In genomic region chr7:96026606-96027005, GRCh38 we compare ENCODE assay signal across 18 cellular contexts.
DNase-seq lines count a peak whose midpoint lies in the region; ATAC-seq, FAIRE-seq and TF ChIP-seq lines count a peak whose summit lies in the region.
"Had no signal": no experiment of that assay in that cellular context is flagged by ENCODE, and none has a peak within 500 bp of the region (broad histone marks: within the 10 kb centered on the region; RNA-seq: fewer than 3 reads in every experiment).

No MANE protein-coding gene starts in this region.

- no peak for TF ChIP-seq CTCF in AG09309 (IDR thresholded peaks at IDR 0.05; ENCODE audit: control insufficient read depth, insufficient read depth, low read depth, low read length, missing control alignments)
- no peak for TF ChIP-seq CTCF in HEK293 (tag by site-specific recombination; IDR thresholded peaks at IDR 0.05)
- TF ChIP-seq CTCF in bronchial epithelial cell (IDR thresholded peaks at IDR 0.05; ENCODE audit: insufficient read depth, low read length, severe bottlenecking) = no peak

- DNase-seq in AG09309 (ENCODE audit: low read depth) = peak; percentile 4
- DNase-seq in bronchial epithelial cell (ENCODE audit: low read depth) = peak; percentile 43
- peak; percentile 2 for DNase-seq in hepatic stellate cell (ENCODE audit: low spot score)
- DNase-seq in NCI-H1436 (lab: John Stamatoyannopoulos, UW) = no peak
- DNase-seq in SKM-1 treated with dmso at 0.1 percent for 144 hours (lab: John Stamatoyannopoulos, UW; ENCODE audit: unreplicated experiment) = no peak
- no peak for DNase-seq in activated CD8-positive, alpha-beta T cell treated with anti-CD3 and anti-CD28 coated beads, Interleukin-2, amount 10 ng/mL, durations not matched to agents 7 days and 5 days
- DNase-seq: CD4-positive, alpha-beta memory T cell; EL; H7; NCI-H146; NCI-H345; NCI-H526 treated with DMSO at 0.1 percent for 48 hours; SHP77 had no signal

- no peaks in the 10 kb centered on the region for H3K36me3 Mint-ChIP-seq in activated CD8-positive, alpha-beta T cell treated with anti-CD3 and anti-CD28 coated beads, Interleukin-2, amount 10 ng/mL, durations not matched to agents 7 days and 5 days (ENCODE audit: low read depth)
- H3K36me3 Mint-ChIP-seq: CD4-positive, alpha-beta memory T cell; IgD-negative memory B cell had no signal

- H3K36me3 ChIP-seq in HEK293 (ENCODE audit: control insufficient read depth in 2 of 2, insufficient read depth in 1 of 2, low read length in 2 of 2) (no peaks in the 10 kb centered on the region), bronchial epithelial cell (ENCODE audit: control insufficient read depth, insufficient read depth, low read length) (no peaks in the 10 kb centered on the region)

- H3K4me1 Mint-ChIP-seq in activated CD8-positive, alpha-beta T cell treated with anti-CD3 and anti-CD28 coated beads, Interleukin-2, amount 10 ng/mL, durations not matched to agents 7 days and 5 days (ENCODE audit: low read depth) = peaks cover 6% of the 10 kb centered on the region
- H3K4me1 Mint-ChIP-seq: B cell; CD4-positive, alpha-beta memory T cell; IgD-negative memory B cell had no signal

- FAIRE-seq in bronchial epithelial cell (lab: Jason Lieb, UNC) = no peak

- no peaks in the 10 kb centered on the region for H3K27me3 ChIP-seq in bronchial epithelial cell (ENCODE audit: control insufficient read depth, insufficient read depth, low read length)

- CTCF ChIA-PET in HEK293 (lab: Yijun Ruan, JAX) = no interaction called here
- CTCF ChIA-PET in activated CD8-positive, alpha-beta T cell treated with anti-CD3 and anti-CD28 coated beads, Interleukin-2, amount 10 ng/mL, durations not matched to agents 7 days and 5 days (lab: Charles Lee) = no interaction called here

- H3K9me3 ChIP-seq in HEK293 (ENCODE audit: control insufficient read depth, insufficient read depth, low read depth, low read length) = no peaks in the 10 kb centered on the region

- no peaks in the 10 kb centered on the region for H3K9me3 Mint-ChIP-seq in activated CD8-positive, alpha-beta T cell treated with anti-CD3 and anti-CD28 coated beads, Interleukin-2, amount 10 ng/mL, durations not matched to agents 7 days and 5 days (ENCODE audit: insufficient read depth)
- H3K9me3 Mint-ChIP-seq: IgD-negative memory B cell had no signal

- H3K4me3 Mint-ChIP-seq in activated CD8-positive, alpha-beta T cell treated with anti-CD3 and anti-CD28 coated beads, Interleukin-2, amount 10 ng/mL, durations not matched to agents 7 days and 5 days = no peak overlapping the region
- H3K4me3 Mint-ChIP-seq: B cell; CD4-positive, alpha-beta memory T cell; IgD-negative memory B cell had no signal

- POLR2A ChIA-PET in HEK293 (lab: Yijun Ruan, JAX) = no interaction called here
- POLR2A ChIA-PET in activated CD8-positive, alpha-beta T cell treated with anti-CD3 and anti-CD28 coated beads, Interleukin-2, amount 10 ng/mL, durations not matched to agents 7 days and 5 days (lab: Charles Lee) = interaction anchor here (0.5 kb wide), 1 partner anchor 23 kb away, joined by 3 read pairs; no protein-coding TSS in a partner anchor

- H3K27me3 Mint-ChIP-seq in activated CD8-positive, alpha-beta T cell treated with anti-CD3 and anti-CD28 coated beads, Interleukin-2, amount 10 ng/mL, durations not matched to agents 7 days and 5 days (ENCODE audit: low read depth) = peaks cover 2% of the 10 kb centered on the region

- H3K4me1 ChIP-seq in HEK293 (ENCODE audit: control insufficient read depth, insufficient read depth, low read length) = no peaks in the 10 kb centered on the region

- H3K27ac Mint-ChIP-seq in activated CD8-positive, alpha-beta T cell treated with anti-CD3 and anti-CD28 coated beads, Interleukin-2, amount 10 ng/mL, durations not matched to agents 7 days and 5 days = no peak overlapping the region
- H3K27ac Mint-ChIP-seq: B cell; CD4-positive, alpha-beta memory T cell had no signal

- H3K4me3 ChIP-seq in AG09309 (ENCODE audit: control insufficient read depth, low read depth, low read length) (no peak overlapping the region), HEK293 (ENCODE audit: low read depth, low read length) (no peak overlapping the region), bronchial epithelial cell (ENCODE audit: low read depth, low read length) (no peak overlapping the region)

- ATAC-seq in GM18873 (IDR thresholded peaks at IDR 0.05; ENCODE audit: low FRiP score, unreplicated experiment) = no peak
- ATAC-seq in activated CD8-positive, alpha-beta T cell treated with anti-CD3 and anti-CD28 coated beads, Interleukin-2, amount 10 ng/mL, durations not matched to agents 7 days and 5 days = no peak
- ATAC-seq: Panc1 had no signal

- H3K27ac ChIP-seq in HEK293 (ENCODE audit: extremely low read depth, low read depth, low read length) = no peak overlapping the region

TF ChIP-seq in HEK293, 187 proteins besides CTCF, POLR2A, EP300 and RAD21:
- peak; percentile 48; the same call in 1 of the 2 replicates for TF ChIP-seq EGR2 (tag by site-specific recombination; IDR thresholded peaks at IDR 0.05; ENCODE audit: low read depth)
- TF ChIP-seq ZFHX2 (tag by site-specific recombination; conservative IDR thresholded peaks at IDR 0.05) = peak; percentile 46
- no peak for TF ChIP-seq ZSCAN23 (tag by site-specific recombination; IDR thresholded peaks at IDR 0.05)

Comparison
In these comparisons a context has a peak if more than half of its experiments do, and no peak if none do; other contexts are left out.
1. DNase-seq: peak in AG09309 (single experiment), bronchial epithelial cell (single experiment) and hepatic stellate cell (single experiment); none in NCI-H1436 (single experiment), SKM-1 treated with dmso at 0.1 percent for 144 hours (single experiment) and activated CD8-positive, alpha-beta T cell treated with anti-CD3 and anti-CD28 coated beads, Interleukin-2, amount 10 ng/mL, durations not matched to agents 7 days and 5 days (single experiment).